21 cellular contexts compared by ENCODE assay signal in the genomic region with DNA sequence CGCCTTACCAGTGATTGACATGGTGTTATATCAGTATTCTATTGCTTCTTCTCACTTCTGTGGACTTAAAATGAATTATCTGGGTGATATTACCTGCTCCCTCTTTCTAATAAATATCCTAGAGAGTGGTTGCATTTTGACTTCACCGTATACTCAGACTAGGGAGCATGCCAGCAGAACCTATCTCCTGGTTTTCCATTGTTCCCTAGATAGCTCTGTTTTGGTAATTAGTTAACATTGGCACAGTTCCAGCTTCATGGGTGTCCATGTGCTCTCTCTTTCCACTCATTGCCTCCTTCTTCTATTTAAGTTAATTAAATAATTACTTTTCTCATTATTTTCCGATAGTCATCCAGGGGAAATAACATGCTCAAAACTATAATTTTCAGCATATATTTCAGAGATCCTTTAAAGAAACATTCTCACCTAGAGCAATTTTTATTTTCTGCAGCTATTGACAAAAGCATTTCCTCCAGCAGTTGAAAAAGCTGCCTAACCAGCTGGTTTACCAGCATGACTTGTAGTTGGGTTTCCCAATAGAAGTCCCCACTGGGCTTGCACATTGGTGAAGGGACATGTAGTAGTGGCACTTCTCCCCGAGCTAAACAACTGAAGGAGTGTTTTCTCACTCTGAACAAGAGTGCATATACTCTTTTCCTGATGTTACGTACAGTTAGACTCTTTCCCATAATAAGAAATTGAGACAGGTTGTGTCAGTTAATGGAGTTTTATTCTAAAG. TPM values are rescaled to one million over a fixed set of nuclear protein-coding genes. Genes with fewer than 3 reads are reported as not detected.
DNase-seq lines count a peak whose midpoint lies in the region; ATAC-seq and TF ChIP-seq lines count a peak whose summit lies in the region.
"Had no signal": no experiment of that assay in that cellular context is flagged by ENCODE, and none has a peak within 500 bp of the region (broad histone marks: within the 10 kb centered on the region; RNA-seq: fewer than 3 reads in every experiment).

No MANE protein-coding gene starts in this region.

- no peak for ATAC-seq in stimulated activated naive B cell treated with anti-CD40 and anti-IgM and Interleukin-4, amounts not matched to agents 10 μg/mL and 1 μg/mL and 100 μg/mL, for 72 hours (replicated peaks)
- ATAC-seq: activated CD8-positive, alpha-beta T cell treated with anti-CD3 and anti-CD28 coated beads for 36 hours; activated T-cell treated with anti-CD3 and anti-CD28 coated beads, Interleukin-2, amount 50 U/mL, for 4 hours; left cardiac atrium; natural killer cell; pancreas; WTC11 had no signal

- H3K27me3 ChIP-seq in prostate gland (replicated peaks; ENCODE audit: insufficient read depth): no peaks in the 10 kb centered on the region
- H3K27me3 ChIP-seq: pancreas, thyroid gland had no signal

- peaks cover 0 to 2% of the 10 kb centered on the region in 2 donors for H3K36me3 Mint-ChIP-seq in stimulated activated naive B cell treated with anti-CD40 and anti-IgM and Interleukin-4, amounts not matched to agents 10 μg/mL and 1 μg/mL and 100 μg/mL, for 72 hours
- H3K36me3 Mint-ChIP-seq: activated naive CD4-positive, alpha-beta T cell treated with anti-CD3 and anti-CD28 coated beads, Interleukin-2, amount 50 U/mL, for 24 hours; natural killer cell had no signal

- no peaks in the 10 kb centered on the region for H3K9me3 ChIP-seq in prostate gland
- H3K9me3 ChIP-seq: esophagus squamous epithelium, pancreas, thyroid gland had no signal

- TF ChIP-seq RAD21 in Ishikawa (IDR thresholded peaks at IDR 0.05; ENCODE audit: low read depth): no peak

- no peak overlapping the region for H3K4me3 ChIP-seq in prostate gland
- H3K4me3 ChIP-seq: esophagus squamous epithelium, pancreas, thyroid gland had no signal

- no peak for TF ChIP-seq POLR2A in prostate gland (IDR thresholded peaks at IDR 0.05)

- H3K27me3 Mint-ChIP-seq in stimulated activated naive B cell treated with anti-CD40 and anti-IgM and Interleukin-4, amounts not matched to agents 10 μg/mL and 1 μg/mL and 100 μg/mL, for 72 hours: peaks cover 26 to 49% of the 10 kb centered on the region in 2 donors

- no peak overlapping the region for H3K4me3 Mint-ChIP-seq in stimulated activated naive B cell treated with anti-CD40 and anti-IgM and Interleukin-4, amounts not matched to agents 10 μg/mL and 1 μg/mL and 100 μg/mL, for 72 hours
- H3K4me3 Mint-ChIP-seq: activated CD8-positive, alpha-beta T cell treated with anti-CD3 and anti-CD28 coated beads for 36 hours; activated naive CD4-positive, alpha-beta T cell treated with anti-CD3 and anti-CD28 coated beads, Interleukin-2, amount 50 U/mL, for 24 hours; activated T-cell treated with anti-CD3 and anti-CD28 coated beads, Interleukin-2, amount 50 U/mL, for 4 hours; H9; natural killer cell; WTC11 had no signal

- intact Hi-C loops in prostate gland (cut with DNase I): loop anchor here (10.0 kb wide), 1 partner anchor 77 kb away; a partner anchor contains a TSS

- TF ChIP-seq CTCF in prostate gland (IDR thresholded peaks at IDR 0.05): no peak

- DNase-seq in NCI-H2029 treated with DMSO at 0.1 percent for 48 hours (lab: John Stamatoyannopoulos, UW): peak; percentile 79
- DNase-seq in NCI-H82 (lab: John Stamatoyannopoulos, UW): peak; percentile 69
- DNase-seq in prostate gland (ENCODE audit: low spot score): peak; percentile 42
- DNase-seq in NCI-H524 treated with DMSO at 0.1 percent for 48 hours (lab: John Stamatoyannopoulos, UW): no peak
- DNase-seq in A172 (ENCODE audit: low spot score): no peak
- no peak for DNase-seq in stimulated activated naive B cell treated with anti-CD40 and anti-IgM and Interleukin-4, amounts not matched to agents 10 μg/mL and 1 μg/mL and 100 μg/mL, for 72 hours
- DNase-seq: activated CD8-positive, alpha-beta T cell treated with anti-CD3 and anti-CD28 coated beads for 36 hours; activated T-cell treated with anti-CD3 and anti-CD28 coated beads, Interleukin-2, amount 50 U/mL, for 4 hours; AML-193; effector CD8-positive, alpha-beta T cell; esophagus squamous epithelium; H9; left cardiac atrium; natural killer cell; NCI-H226; pancreas; stimulated activated naive CD4-positive, alpha-beta T cell; thyroid gland had no signal

- no peak overlapping the region for H3K27ac Mint-ChIP-seq in stimulated activated naive B cell treated with anti-CD40 and anti-IgM and Interleukin-4, amounts not matched to agents 10 μg/mL and 1 μg/mL and 100 μg/mL, for 72 hours
- H3K27ac Mint-ChIP-seq: activated CD8-positive, alpha-beta T cell treated with anti-CD3 and anti-CD28 coated beads for 36 hours; activated naive CD4-positive, alpha-beta T cell treated with anti-CD3 and anti-CD28 coated beads, Interleukin-2, amount 50 U/mL, for 24 hours; H9; natural killer cell; WTC11 had no signal

- no peak overlapping the region for H3K27ac ChIP-seq in prostate gland
- H3K27ac ChIP-seq: esophagus squamous epithelium, pancreas, thyroid gland had no signal

- peaks cover 5 to 11% of the 10 kb centered on the region in 2 donors for H3K9me3 Mint-ChIP-seq in stimulated activated naive B cell treated with anti-CD40 and anti-IgM and Interleukin-4, amounts not matched to agents 10 μg/mL and 1 μg/mL and 100 μg/mL, for 72 hours
- H3K9me3 Mint-ChIP-seq: activated CD8-positive, alpha-beta T cell treated with anti-CD3 and anti-CD28 coated beads for 36 hours; activated naive CD4-positive, alpha-beta T cell treated with anti-CD3 and anti-CD28 coated beads, Interleukin-2, amount 50 U/mL, for 24 hours; natural killer cell had no signal

- no peaks in the 10 kb centered on the region for H3K36me3 ChIP-seq in prostate gland
- H3K36me3 ChIP-seq: esophagus squamous epithelium, pancreas, thyroid gland had no signal

- no peak for TF ChIP-seq EP300 in Ishikawa (IDR thresholded peaks at IDR 0.05; ENCODE audit: borderline replicate concordance)

- H3K4me1 ChIP-seq in prostate gland (replicated peaks): peaks cover 6% of the 10 kb centered on the region
- H3K4me1 ChIP-seq: pancreas, thyroid gland had no signal

- WGBS in prostate gland: 65% methylated on average over 5 of the region's 5 CpGs

- no peaks in the 10 kb centered on the region for H3K4me1 Mint-ChIP-seq in stimulated activated naive B cell treated with anti-CD40 and anti-IgM and Interleukin-4, amounts not matched to agents 10 μg/mL and 1 μg/mL and 100 μg/mL, for 72 hours
- H3K4me1 Mint-ChIP-seq: activated naive CD4-positive, alpha-beta T cell treated with anti-CD3 and anti-CD28 coated beads, Interleukin-2, amount 50 U/mL, for 24 hours; natural killer cell had no signal

TF ChIP-seq in Ishikawa, 13 proteins besides CTCF, POLR2A, EP300 and RAD21:
- TF ChIP-seq, protein P1, sequence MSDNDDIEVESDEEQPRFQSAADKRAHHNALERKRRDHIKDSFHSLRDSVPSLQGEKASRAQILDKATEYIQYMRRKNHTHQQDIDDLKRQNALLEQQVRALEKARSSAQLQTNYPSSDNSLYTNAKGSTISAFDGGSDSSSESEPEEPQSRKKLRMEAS (IDR thresholded peaks at IDR 0.05): peak; percentile 47; the same call in 1 of the 2 replicates
- peak; percentile 80 for TF ChIP-seq NFIC (IDR thresholded peaks at IDR 0.05)
- peak; percentile 62; the same call in 1 of the 2 replicates for TF ChIP-seq CEBPB (IDR thresholded peaks at IDR 0.05)
- no peak for TF ChIP-seq EGR1 (IDR thresholded peaks at IDR 0.05)
- TF ChIP-seq CREB1 (IDR thresholded peaks at IDR 0.05; ENCODE audit: low read depth): no peak

RNA-seq across cellular contexts. Expression of a gene that starts 27.9 kb away (rescaled TPM):
- 10 to 100 TPM; 38.3 to 74.6 TPM for total RNA-seq in prostate gland
- total RNA-seq in A172 (2014; rRNA removed; shearing (Covaris generic)): 62.3 and 71.9 TPM in 2 replicates

Comparison
In these comparisons a context has a peak if more than half of its experiments do, and no peak if none do; other contexts are left out.
1. DNase-seq: peak in NCI-H2029 treated with DMSO at 0.1 percent for 48 hours (single experiment), NCI-H82 (single experiment) and prostate gland (single experiment); none in NCI-H524 treated with DMSO at 0.1 percent for 48 hours (single experiment), A172 (single experiment) and stimulated activated naive B cell treated with anti-CD40 and anti-IgM and Interleukin-4, amounts not matched to agents 10 μg/mL and 1 μg/mL and 100 μg/mL, for 72 hours (single experiment).